In genomic region chr7:155533827-155534690, GRCh38 we compare ENCODE assay signal across 10 cellular contexts. TPM values are rescaled to one million over a fixed set of nuclear protein-coding genes. Genes with fewer than 3 reads are reported as not detected.
DNase-seq lines count a peak whose midpoint lies in the region; ATAC-seq and TF ChIP-seq lines count a peak whose summit lies in the region.
"Had no signal": no experiment of that assay in that cellular context is flagged by ENCODE, and none has a peak within 500 bp of the region (broad histone marks: within the 10 kb centered on the region; RNA-seq: fewer than 3 reads in every experiment).

No MANE protein-coding gene starts in this region.

- peak overlapping the region; percentile 44 for H3K4me3 Mint-ChIP-seq in central memory CD8-positive, alpha-beta T cell

- H2BK15ac ChIP-seq in mesendoderm (replicated peaks; ENCODE audit: low read depth) = no peak overlapping the region

- no peak overlapping the region for H2BK5ac ChIP-seq in mesendoderm (ENCODE audit: low read length)

- H3K9me3 Mint-ChIP-seq in central memory CD8-positive, alpha-beta T cell = no peaks in the 10 kb centered on the region

- H3K4ac ChIP-seq in mesendoderm (ENCODE audit: low read depth, low read length) = no peak overlapping the region

- intact Hi-C loops in uterus (cut with DNase I; ENCODE audit: low total_unique reads) = no loop called here

- no peak for ATAC-seq in central memory CD8-positive, alpha-beta T cell (replicated peaks; ENCODE audit: extremely low read depth, poor library complexity, severe bottlenecking)

- H3K27me3 ChIP-seq in OCI-LY3 (ENCODE audit: low read depth, low read length) (peaks cover 42% of the 10 kb centered on the region), mesendoderm (ENCODE audit: insufficient read depth, low read length, poor library complexity) (peaks cover 18% of the 10 kb centered on the region), uterus (peaks cover 0 to 23% of the 10 kb centered on the region in 2 donors)

- H4K20me1 ChIP-seq in OCI-LY3 (ENCODE audit: insufficient read depth, low read length) = no peaks in the 10 kb centered on the region

- H3K36me3 Mint-ChIP-seq in central memory CD8-positive, alpha-beta T cell (ENCODE audit: insufficient read depth) = peaks cover 4% of the 10 kb centered on the region

- TF ChIP-seq CTCF in HEK293 (tag by site-specific recombination; IDR thresholded peaks at IDR 0.05) (peak; percentile 75), OCI-LY3 (IDR thresholded peaks at IDR 0.05; ENCODE audit: low read depth, low read length) (peak; percentile 58), uterus (IDR thresholded peaks at IDR 0.05) (peak in 3 of 4 experiments; percentile 20 to 38 (median 22))

- H3K4me2 ChIP-seq in OCI-LY3 (ENCODE audit: low read length) (peak overlapping the region; percentile 73), mesendoderm (ENCODE audit: low read length) (peak overlapping the region; percentile 49)

- TF ChIP-seq POLR2A in uterus (IDR thresholded peaks at IDR 0.05) = no peak

- H3K36me3 ChIP-seq in HEK293 (ENCODE audit: control insufficient read depth in 2 of 2, insufficient read depth in 1 of 2, low read length in 2 of 2) = no peaks in the 10 kb centered on the region
- H3K36me3 ChIP-seq in OCI-LY3 (replicated peaks; ENCODE audit: low read depth, low read length) = no peaks in the 10 kb centered on the region
- no peaks in the 10 kb centered on the region for H3K36me3 ChIP-seq in mesendoderm (ENCODE audit: control insufficient read depth, insufficient read depth, low read length)
- no peaks in the 10 kb centered on the region for H3K36me3 ChIP-seq in uterus

- no peak overlapping the region for H3K56ac ChIP-seq in mesendoderm (ENCODE audit: low read length)

- no peak overlapping the region for H3K27ac ChIP-seq in HEK293 (ENCODE audit: extremely low read depth, low read depth, low read length)
- H3K27ac ChIP-seq in OCI-LY3 (ENCODE audit: low read length) = no peak overlapping the region
- H3K27ac ChIP-seq in mesendoderm (ENCODE audit: low read depth, low read length) = no peak overlapping the region
- no peak overlapping the region for H3K27ac ChIP-seq in uterus

- no peak overlapping the region for H3K18ac ChIP-seq in mesendoderm (ENCODE audit: low read length)

- H3K79me1 ChIP-seq in mesendoderm (ENCODE audit: low read length) = no peaks in the 10 kb centered on the region

- H3K27me3 Mint-ChIP-seq in central memory CD8-positive, alpha-beta T cell = peaks cover 84% of the 10 kb centered on the region

- CTCF ChIA-PET in HEK293 (lab: Yijun Ruan, JAX) = interaction anchor here (0.6 to 3.4 kb wide), 21 partner anchors 9 to 234 kb away, joined by 3 to 37 read pairs (median 3); no protein-coding TSS in a partner anchor

- no peak overlapping the region for H3K23ac ChIP-seq in mesendoderm (ENCODE audit: low read length)

- POLR2A ChIA-PET in HEK293 (lab: Yijun Ruan, JAX) = no interaction called here

- H4K8ac ChIP-seq in mesendoderm (ENCODE audit: low read depth, low read length) = no peak overlapping the region

- no peak overlapping the region for H3K27ac Mint-ChIP-seq in central memory CD8-positive, alpha-beta T cell (ENCODE audit: low read depth)

- peaks cover 17% of the 10 kb centered on the region for H3K4me1 Mint-ChIP-seq in central memory CD8-positive, alpha-beta T cell

- H2AK5ac ChIP-seq in mesendoderm (ENCODE audit: low read length) = no peak overlapping the region

- peak; percentile 14 for DNase-seq in COR-L47 (lab: John Stamatoyannopoulos, UW)
- DNase-seq in central memory CD8-positive, alpha-beta T cell (ENCODE audit: low spot score in 2 of 2) = no peak
- DNase-seq in mesendoderm = peak; percentile 78
- no peak for DNase-seq in uterus
- no peak for DNase-seq in OCI-M2 (lab: John Stamatoyannopoulos, UW; ENCODE audit: unreplicated experiment)
- no peak for DNase-seq in putamen (ENCODE audit: low spot score)

- no CpG with 5 or more reads among the region's 27 CpGs for WGBS in mesendoderm (ENCODE audit: extremely low coverage, insufficient coverage, low lambda C conversion rate)

- H2AFZ ChIP-seq in OCI-LY3 (ENCODE audit: low read depth, low read length) = no peak overlapping the region

- H3K79me2 ChIP-seq in OCI-LY3 (ENCODE audit: low read length) (no peaks in the 10 kb centered on the region), mesendoderm (ENCODE audit: control insufficient read depth, insufficient read depth, low read length) (no peaks in the 10 kb centered on the region)

- H3K9ac ChIP-seq in OCI-LY3 (ENCODE audit: low read length) (no peak overlapping the region), mesendoderm (ENCODE audit: low read length) (no peak overlapping the region)

- no peaks in the 10 kb centered on the region for H3K4me1 ChIP-seq in HEK293 (ENCODE audit: control insufficient read depth, insufficient read depth, low read length)
- no peaks in the 10 kb centered on the region for H3K4me1 ChIP-seq in OCI-LY3 (ENCODE audit: low read length)
- no peaks in the 10 kb centered on the region for H3K4me1 ChIP-seq in mesendoderm (ENCODE audit: control insufficient read depth, low read depth, low read length)
- peaks cover 0 to 7% of the 10 kb centered on the region in 2 donors for H3K4me1 ChIP-seq in uterus

- no peak overlapping the region for H2BK120ac ChIP-seq in mesendoderm (ENCODE audit: low read depth, low read length)

- no peak overlapping the region for H4K5ac ChIP-seq in mesendoderm (ENCODE audit: low read length)

- H3K9me3 ChIP-seq in HEK293 (ENCODE audit: control insufficient read depth, insufficient read depth, low read depth, low read length) = no peaks in the 10 kb centered on the region
- no peaks in the 10 kb centered on the region for H3K9me3 ChIP-seq in OCI-LY3 (ENCODE audit: insufficient read depth, low read length)
- H3K9me3 ChIP-seq in uterus = no peaks in the 10 kb centered on the region

- H3K4me3 ChIP-seq in HEK293 (ENCODE audit: low read depth, low read length) (no peak overlapping the region), OCI-LY3 (ENCODE audit: low read length) (peak overlapping the region; percentile 73), mesendoderm (ENCODE audit: low read length) (no peak overlapping the region), uterus (peak overlapping the region in 1 of 2 donors; percentile 10)

TF ChIP-seq in HEK293, 187 proteins besides CTCF, POLR2A, EP300 and RAD21 (continues in another document):
- TF ChIP-seq ZNF2 (tag by site-specific recombination; IDR thresholded peaks at IDR 0.05) = peak; percentile 74
- TF ChIP-seq ZNF302 (tag by site-specific recombination; IDR thresholded peaks at IDR 0.05; ENCODE audit: low read depth) = no peak
- no peak for TF ChIP-seq ZNF600 (tag by site-specific recombination; IDR thresholded peaks at IDR 0.05)
- no peak for TF ChIP-seq ZNF23 (tag by site-specific recombination; IDR thresholded peaks at IDR 0.05; ENCODE audit: borderline replicate concordance)
- TF ChIP-seq PRDM10 (tag by site-specific recombination; IDR thresholded peaks at IDR 0.05) = peak; percentile 54; the same call in 1 of the 2 replicates
- no peak for TF ChIP-seq FEZF1 (tag by site-specific recombination; IDR thresholded peaks at IDR 0.05)
- TF ChIP-seq ZNF223 (tag by site-specific recombination; IDR thresholded peaks at IDR 0.05) = no peak
- peak; percentile 20; the same call in 1 of the 2 replicates for TF ChIP-seq PATZ1 (tag by site-specific recombination; IDR thresholded peaks at IDR 0.05)
- no peak for TF ChIP-seq ZNF596 (tag by site-specific recombination; IDR thresholded peaks at IDR 0.05)
- no peak for TF ChIP-seq ZNF701 (tag by site-specific recombination; IDR thresholded peaks at IDR 0.05)
- TF ChIP-seq ZSCAN30 (tag by site-specific recombination; IDR thresholded peaks at IDR 0.05) = peak; percentile 71; the same call in 1 of the 2 replicates

RNA-seq across cellular contexts. Expression of gene CNPY1, which starts 12.3 kb away (rescaled TPM):
- polyA plus RNA-seq in mesendoderm (2013, experiment 1 of 2) = 0.03 TPM
- not detected for polyA plus RNA-seq in mesendoderm (2013, experiment 2 of 2)
- not detected for total RNA-seq in uterus
- total RNA-seq: LHCN-M2, pulmonary artery endothelial cell had no signal

Comparison
In these comparisons a context has a peak if more than half of its experiments do, and no peak if none do; other contexts are left out.
1. DNase-seq: peak in COR-L47 (single experiment) and mesendoderm (single experiment); none in central memory CD8-positive, alpha-beta T cell (0 of 2), uterus (0 of 2), OCI-M2 (single experiment) and putamen (single experiment).
2. CTCF ChIP-seq: peak in every context shown above with its lines; median percentile 75 in HEK293; 58 in OCI-LY3; 22 in uterus.